ENCODE assay signal across 1 cellular context in the genomic region with DNA sequence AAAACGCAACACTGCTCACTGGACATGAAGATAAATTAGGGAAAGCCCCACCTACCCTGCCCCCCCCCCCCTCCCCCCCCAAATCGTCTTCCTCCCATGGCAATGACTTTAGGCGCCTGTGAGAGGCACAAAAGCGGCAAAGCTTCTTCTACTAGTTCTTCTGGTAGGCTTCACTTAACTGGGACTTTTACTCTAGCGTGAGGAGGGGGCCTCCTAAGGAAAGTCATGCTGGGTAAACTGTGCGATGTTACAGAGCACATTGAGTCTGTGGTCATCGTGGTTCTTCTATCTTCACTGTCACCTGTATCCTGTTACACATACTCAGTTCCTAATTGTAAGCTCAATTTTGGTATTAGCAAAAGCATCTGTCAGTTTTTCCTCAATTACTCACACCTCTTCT.
A peak's percentile ranks its signal among the peaks of the same experiment; 100 is the strongest.
TF ChIP-seq lines count a peak whose summit lies in the region.

No MANE protein-coding gene starts in this region.

TF ChIP-seq in K562, 482 proteins besides CTCF, POLR2A, EP300 and RAD21 (continued from another document):
- TF ChIP-seq ZNF280A (IDR thresholded peaks at IDR 0.05; ENCODE audit: low read depth, partially characterized antibody) (no peak), TEAD4 (IDR thresholded peaks at IDR 0.05; ENCODE audit: low read length) (peak; percentile 86), TEAD4 (CRISPR knock-in tag; IDR thresholded peaks at IDR 0.05; ENCODE audit: borderline replicate concordance) (no peak), SIRT6 (IDR thresholded peaks at IDR 0.05; ENCODE audit: low read depth, low read length) (no peak), ZNF239 (CRISPR knock-in tag; IDR thresholded peaks at IDR 0.05) (no peak), ZNF764 (CRISPR knock-in tag; IDR thresholded peaks at IDR 0.05; ENCODE audit: low read depth) (no peak), STAG1 (CRISPR knock-in tag; IDR thresholded peaks at IDR 0.05; ENCODE audit: borderline replicate concordance) (no peak), ZNF717 (CRISPR knock-in tag; IDR thresholded peaks at IDR 0.05) (no peak), ZNF75A (CRISPR knock-in tag; IDR thresholded peaks at IDR 0.05) (no peak), SIN3B (IDR thresholded peaks at IDR 0.05; ENCODE audit: low read depth) (no peak), ID3 (CRISPR knock-in tag; IDR thresholded peaks at IDR 0.05) (no peak), ID3 (tag; IDR thresholded peaks at IDR 0.05) (no peak), RCOR1 (IDR thresholded peaks at IDR 0.05; ENCODE audit: borderline replicate concordance in 1 of 2, low read depth in 2 of 2, low read length in 2 of 2) (no peak), ZFX (CRISPR knock-in tag; IDR thresholded peaks at IDR 0.05) (no peak), SPI1 (IDR thresholded peaks at IDR 0.05; ENCODE audit: borderline replicate concordance, low read depth, low read length) (no peak), LCOR (CRISPR knock-in tag; IDR thresholded peaks at IDR 0.05) (peak; percentile 80; the same call in 1 of the 2 replicates), STAT5A (IDR thresholded peaks at IDR 0.05; ENCODE audit: borderline replicate concordance, low read length) (0 out of 2 replicates have a peak, but pooled peaks have one; percentile 33), ZNF311 (CRISPR knock-in tag; IDR thresholded peaks at IDR 0.05) (no peak), POLR2B (IDR thresholded peaks at IDR 0.05; ENCODE audit: low read depth, partially characterized antibody) (peak; percentile 18), ZNF707 (CRISPR knock-in tag; conservative IDR thresholded peaks at IDR 0.05) (no peak), FOXA3 (CRISPR knock-in tag; conservative IDR thresholded peaks at IDR 0.05 in 1 of 2, IDR thresholded peaks at IDR 0.05 in 1 of 2) (peak; percentile 9 to 81; a peak in 2 of 4 replicates), HSF4 (CRISPR knock-in tag; IDR thresholded peaks at IDR 0.05; ENCODE audit: borderline replicate concordance) (no peak), NUFIP1 (IDR thresholded peaks at IDR 0.05; ENCODE audit: partially characterized antibody) (no peak), HNRNPH1 (optimal IDR thresholded peaks at IDR 0.05; ENCODE audit: low read depth, low read length) (no peak), COPS2 (conservative IDR thresholded peaks at IDR 0.05) (no peak), CBFB (CRISPR knock-in tag; IDR thresholded peaks at IDR 0.05) (no peak), MAX (CRISPR knock-in tag; IDR thresholded peaks at IDR 0.05) (no peak), ZNF408 (CRISPR knock-in tag; IDR thresholded peaks at IDR 0.05; ENCODE audit: low read depth) (no peak), RBM17 (IDR thresholded peaks at IDR 0.05; ENCODE audit: borderline replicate concordance, low read depth, low read length) (no peak), OTX1 (CRISPR knock-in tag; IDR thresholded peaks at IDR 0.05) (no peak), RBM22 (IDR thresholded peaks at IDR 0.05; ENCODE audit: low read depth, low read length, poor library complexity, severe bottlenecking) (no peak), PCBP1 (IDR thresholded peaks at IDR 0.05; ENCODE audit: low read depth, low read length, poor library complexity, severe bottlenecking) (no peak), PCBP2 (IDR thresholded peaks at IDR 0.05; ENCODE audit: low read depth, low read length, poor library complexity, severe bottlenecking) (no peak), XRCC4 (IDR thresholded peaks at IDR 0.05; ENCODE audit: extremely low read depth, insufficient read depth, insufficient read length) (no peak), ZFPM2 (CRISPR knock-in tag; IDR thresholded peaks at IDR 0.05) (no peak), KDM1A (IDR thresholded peaks at IDR 0.05) (no peak), KAT8 (IDR thresholded peaks at IDR 0.05; ENCODE audit: low read depth) (no peak), ETV5 (CRISPR knock-in tag; IDR thresholded peaks at IDR 0.05; ENCODE audit: low read depth) (peak; percentile 36; the same call in 1 of the 2 replicates), DLX4 (CRISPR knock-in tag; IDR thresholded peaks at IDR 0.05) (no peak), SNRNP70 (optimal IDR thresholded peaks at IDR 0.05; ENCODE audit: low read depth, low read length) (no peak), ZSCAN29 (IDR thresholded peaks at IDR 0.05) (no peak), ZNF695 (CRISPR knock-in tag; IDR thresholded peaks at IDR 0.05) (no peak), JUNB (CRISPR knock-in tag; conservative IDR thresholded peaks at IDR 0.05) (no peak), CBX2 (IDR thresholded peaks at IDR 0.05; ENCODE audit: insufficient read depth, low read length, poor library complexity, severe bottlenecking) (no peak), ARHGAP35 (IDR thresholded peaks at IDR 0.05; ENCODE audit: partially characterized antibody) (no peak), CEBPB (tag; IDR thresholded peaks at IDR 0.05) (no peak)
- TF ChIP-seq, protein P1, sequence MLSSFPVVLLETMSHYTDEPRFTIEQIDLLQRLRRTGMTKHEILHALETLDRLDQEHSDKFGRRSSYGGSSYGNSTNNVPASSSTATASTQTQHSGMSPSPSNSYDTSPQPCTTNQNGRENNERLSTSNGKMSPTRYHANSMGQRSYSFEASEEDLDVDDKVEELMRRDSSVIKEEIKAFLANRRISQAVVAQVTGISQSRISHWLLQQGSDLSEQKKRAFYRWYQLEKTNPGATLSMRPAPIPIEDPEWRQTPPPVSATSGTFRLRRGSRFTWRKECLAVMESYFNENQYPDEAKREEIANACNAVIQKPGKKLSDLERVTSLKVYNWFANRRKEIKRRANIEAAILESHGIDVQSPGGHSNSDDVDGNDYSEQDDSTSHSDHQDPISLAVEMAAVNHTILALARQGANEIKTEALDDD (IDR thresholded peaks at IDR 0.05) = peak; percentile 62; the same call in 1 of the 2 replicates
- TF ChIP-seq, protein P2, sequence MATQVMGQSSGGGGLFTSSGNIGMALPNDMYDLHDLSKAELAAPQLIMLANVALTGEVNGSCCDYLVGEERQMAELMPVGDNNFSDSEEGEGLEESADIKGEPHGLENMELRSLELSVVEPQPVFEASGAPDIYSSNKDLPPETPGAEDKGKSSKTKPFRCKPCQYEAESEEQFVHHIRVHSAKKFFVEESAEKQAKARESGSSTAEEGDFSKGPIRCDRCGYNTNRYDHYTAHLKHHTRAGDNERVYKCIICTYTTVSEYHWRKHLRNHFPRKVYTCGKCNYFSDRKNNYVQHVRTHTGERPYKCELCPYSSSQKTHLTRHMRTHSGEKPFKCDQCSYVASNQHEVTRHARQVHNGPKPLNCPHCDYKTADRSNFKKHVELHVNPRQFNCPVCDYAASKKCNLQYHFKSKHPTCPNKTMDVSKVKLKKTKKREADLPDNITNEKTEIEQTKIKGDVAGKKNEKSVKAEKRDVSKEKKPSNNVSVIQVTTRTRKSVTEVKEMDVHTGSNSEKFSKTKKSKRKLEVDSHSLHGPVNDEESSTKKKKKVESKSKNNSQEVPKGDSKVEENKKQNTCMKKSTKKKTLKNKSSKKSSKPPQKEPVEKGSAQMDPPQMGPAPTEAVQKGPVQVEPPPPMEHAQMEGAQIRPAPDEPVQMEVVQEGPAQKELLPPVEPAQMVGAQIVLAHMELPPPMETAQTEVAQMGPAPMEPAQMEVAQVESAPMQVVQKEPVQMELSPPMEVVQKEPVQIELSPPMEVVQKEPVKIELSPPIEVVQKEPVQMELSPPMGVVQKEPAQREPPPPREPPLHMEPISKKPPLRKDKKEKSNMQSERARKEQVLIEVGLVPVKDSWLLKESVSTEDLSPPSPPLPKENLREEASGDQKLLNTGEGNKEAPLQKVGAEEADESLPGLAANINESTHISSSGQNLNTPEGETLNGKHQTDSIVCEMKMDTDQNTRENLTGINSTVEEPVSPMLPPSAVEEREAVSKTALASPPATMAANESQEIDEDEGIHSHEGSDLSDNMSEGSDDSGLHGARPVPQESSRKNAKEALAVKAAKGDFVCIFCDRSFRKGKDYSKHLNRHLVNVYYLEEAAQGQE (CRISPR knock-in tag; IDR thresholded peaks at IDR 0.05; ENCODE audit: low read depth) = no peak
- TF ChIP-seq, protein P3, sequence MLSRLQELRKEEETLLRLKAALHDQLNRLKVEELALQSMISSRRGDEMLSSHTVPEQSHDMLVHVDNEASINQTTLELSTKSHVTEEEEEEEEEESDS (CRISPR knock-in tag; IDR thresholded peaks at IDR 0.05) = no peak
- TF ChIP-seq, protein P4, sequence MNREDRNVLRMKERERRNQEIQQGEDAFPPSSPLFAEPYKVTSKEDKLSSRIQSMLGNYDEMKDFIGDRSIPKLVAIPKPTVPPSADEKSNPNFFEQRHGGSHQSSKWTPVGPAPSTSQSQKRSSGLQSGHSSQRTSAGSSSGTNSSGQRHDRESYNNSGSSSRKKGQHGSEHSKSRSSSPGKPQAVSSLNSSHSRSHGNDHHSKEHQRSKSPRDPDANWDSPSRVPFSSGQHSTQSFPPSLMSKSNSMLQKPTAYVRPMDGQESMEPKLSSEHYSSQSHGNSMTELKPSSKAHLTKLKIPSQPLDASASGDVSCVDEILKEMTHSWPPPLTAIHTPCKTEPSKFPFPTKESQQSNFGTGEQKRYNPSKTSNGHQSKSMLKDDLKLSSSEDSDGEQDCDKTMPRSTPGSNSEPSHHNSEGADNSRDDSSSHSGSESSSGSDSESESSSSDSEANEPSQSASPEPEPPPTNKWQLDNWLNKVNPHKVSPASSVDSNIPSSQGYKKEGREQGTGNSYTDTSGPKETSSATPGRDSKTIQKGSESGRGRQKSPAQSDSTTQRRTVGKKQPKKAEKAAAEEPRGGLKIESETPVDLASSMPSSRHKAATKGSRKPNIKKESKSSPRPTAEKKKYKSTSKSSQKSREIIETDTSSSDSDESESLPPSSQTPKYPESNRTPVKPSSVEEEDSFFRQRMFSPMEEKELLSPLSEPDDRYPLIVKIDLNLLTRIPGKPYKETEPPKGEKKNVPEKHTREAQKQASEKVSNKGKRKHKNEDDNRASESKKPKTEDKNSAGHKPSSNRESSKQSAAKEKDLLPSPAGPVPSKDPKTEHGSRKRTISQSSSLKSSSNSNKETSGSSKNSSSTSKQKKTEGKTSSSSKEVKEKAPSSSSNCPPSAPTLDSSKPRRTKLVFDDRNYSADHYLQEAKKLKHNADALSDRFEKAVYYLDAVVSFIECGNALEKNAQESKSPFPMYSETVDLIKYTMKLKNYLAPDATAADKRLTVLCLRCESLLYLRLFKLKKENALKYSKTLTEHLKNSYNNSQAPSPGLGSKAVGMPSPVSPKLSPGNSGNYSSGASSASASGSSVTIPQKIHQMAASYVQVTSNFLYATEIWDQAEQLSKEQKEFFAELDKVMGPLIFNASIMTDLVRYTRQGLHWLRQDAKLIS (CRISPR knock-in tag; IDR thresholded peaks at IDR 0.05) = no peak
